ENCODE assay signal across 13 cellular contexts in the genomic region with DNA sequence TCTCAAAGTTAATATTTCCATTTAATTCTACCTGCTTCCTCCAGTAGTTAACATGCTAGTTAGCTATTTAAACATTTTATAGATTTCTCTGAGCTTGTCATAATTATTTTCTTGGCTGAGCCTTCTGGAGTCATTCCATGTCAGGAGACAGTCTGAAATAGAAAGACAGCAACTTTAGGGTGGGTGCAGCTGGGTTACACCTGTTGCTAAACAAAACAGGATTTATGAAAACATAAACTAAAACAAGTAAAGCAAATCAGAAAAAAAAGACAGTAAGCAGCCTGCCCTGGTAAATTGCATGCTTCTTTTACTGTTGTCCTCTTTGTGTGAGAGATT.
A peak's percentile ranks its signal among the peaks of the same experiment; 100 is the strongest.
DNase-seq lines count a peak whose midpoint lies in the region; ATAC-seq, FAIRE-seq and TF ChIP-seq lines count a peak whose summit lies in the region.
"Had no signal": no experiment of that assay in that cellular context is flagged by ENCODE, and none has a peak within 500 bp of the region (broad histone marks: within the 10 kb centered on the region; RNA-seq: fewer than 3 reads in every experiment).

No MANE protein-coding gene starts in this region.

- TF ChIP-seq POLR2A in gastrocnemius medialis (IDR thresholded peaks at IDR 0.05), result no peak

- H3K4me1 ChIP-seq in DOHH2 (ENCODE audit: control insufficient read depth, low read length), result peaks cover 89% of the 10 kb centered on the region
- H3K4me1 ChIP-seq in gastrocnemius medialis, result peaks cover 24 to 34% of the 10 kb centered on the region in 2 donors
- H3K4me1 ChIP-seq: foreskin keratinocyte had no signal

- H3K27ac ChIP-seq in DOHH2 (ENCODE audit: low read depth, low read length) (peak overlapping the region; percentile 96), gastrocnemius medialis (peak overlapping the region; percentile 80 to 87 (median 82)), WERI-Rb-1 (no peak overlapping the region)
- H3K27ac ChIP-seq: foreskin keratinocyte had no signal

- DNase-seq in NCI-H446 treated with DMSO at 0.1 percent for 48 hours (lab: John Stamatoyannopoulos, UW) (peak; percentile 23), gastrocnemius medialis (no peak), WERI-Rb-1 (no peak), DMS53 treated with DMSO at 0.1 percent for 48 hours (lab: John Stamatoyannopoulos, UW; ENCODE audit: unreplicated experiment) (no peak), activated gamma-delta T cell treated with Interleukin-2 at 50 U/mL for 16 hours (no peak)
- DNase-seq: activated CD4-positive, CD25-positive, alpha-beta regulatory T cell treated with anti-CD3 and anti-CD28 coated beads, Interleukin-2, amount 50 U/mL, for 72 hours; activated gamma-delta T cell; foreskin keratinocyte; NCI-H345 had no signal

- H3K36me3 ChIP-seq in DOHH2 (ENCODE audit: control insufficient read depth, low read length) (peaks cover 36% of the 10 kb centered on the region), gastrocnemius medialis (no peaks in the 10 kb centered on the region), WERI-Rb-1 (no peaks in the 10 kb centered on the region)
- H3K36me3 ChIP-seq: SJSA1 had no signal

- peaks cover 9% of the 10 kb centered on the region; the same call in 1 of the 2 replicates for H3K9me3 ChIP-seq in DOHH2 (ENCODE audit: control insufficient read depth, insufficient read depth, low read length)
- H3K9me3 ChIP-seq in gastrocnemius medialis, result no peaks in the 10 kb centered on the region
- H3K9me3 ChIP-seq in WERI-Rb-1 (ENCODE audit: severe bottlenecking), result no peaks in the 10 kb centered on the region
- H3K9me3 ChIP-seq: SJSA1 had no signal

- H3K4me3 ChIP-seq in DOHH2 (ENCODE audit: low read length) (peak overlapping the region; percentile 83), gastrocnemius medialis (peak overlapping the region in 3 of 4 donors; percentile 39 to 50 (median 40)), WERI-Rb-1 (ENCODE audit: low read depth, low read length) (no peak overlapping the region)

- no peak for TF ChIP-seq CTCF in DOHH2 (IDR thresholded peaks at IDR 0.05; ENCODE audit: low read depth, low read length, poor library complexity, severe bottlenecking)
- no peak for TF ChIP-seq CTCF in gastrocnemius medialis (IDR thresholded peaks at IDR 0.05 in 4 of 5, conservative IDR thresholded peaks at IDR 0.05 in 1 of 5)
- TF ChIP-seq CTCF in WERI-Rb-1 (IDR thresholded peaks at IDR 0.05; ENCODE audit: low read depth, low read length), result no peak

- peaks cover 29% of the 10 kb centered on the region for H3F3A ChIP-seq in DOHH2 (ENCODE audit: control insufficient read depth, insufficient read depth)

- in situ Hi-C loops in gastrocnemius medialis (cut with MboI; ENCODE audit: low sequenced_read_pairs in 4 of 4), result no loop called here

- FAIRE-seq in islet of Langerhans (lab: Jason Lieb, UNC), result peak; percentile 51

- H3K27me3 ChIP-seq in DOHH2 (ENCODE audit: control insufficient read depth, low read length) (no peaks in the 10 kb centered on the region), gastrocnemius medialis (no peaks in the 10 kb centered on the region), WERI-Rb-1 (ENCODE audit: insufficient read depth, low read depth, severe bottlenecking) (no peaks in the 10 kb centered on the region)
- H3K27me3 ChIP-seq: foreskin keratinocyte, SJSA1 had no signal

- intact Hi-C loops in gastrocnemius medialis (cut with DNase I; ENCODE audit: low total_unique reads), result no loop called here

- H3K4me2 ChIP-seq in DOHH2 (ENCODE audit: low read length), result peak overlapping the region; percentile 98

- H4K20me1 ChIP-seq in DOHH2 (ENCODE audit: control insufficient read depth, insufficient read depth, low read depth, low read length), result no peaks in the 10 kb centered on the region

- no peaks in the 10 kb centered on the region for H3K9me2 ChIP-seq in DOHH2 (replicated peaks; ENCODE audit: control insufficient read depth, low read length)

- H3K79me2 ChIP-seq in DOHH2 (ENCODE audit: control insufficient read depth, low read length), result no peaks in the 10 kb centered on the region

- ATAC-seq in gastrocnemius medialis (peak; percentile 40 to 51), GM18909 (IDR thresholded peaks at IDR 0.05; ENCODE audit: poor library complexity, unreplicated experiment) (no peak)
- ATAC-seq: foreskin keratinocyte had no signal
